ENCODE assay signal across 8 cellular contexts in the genomic region with DNA sequence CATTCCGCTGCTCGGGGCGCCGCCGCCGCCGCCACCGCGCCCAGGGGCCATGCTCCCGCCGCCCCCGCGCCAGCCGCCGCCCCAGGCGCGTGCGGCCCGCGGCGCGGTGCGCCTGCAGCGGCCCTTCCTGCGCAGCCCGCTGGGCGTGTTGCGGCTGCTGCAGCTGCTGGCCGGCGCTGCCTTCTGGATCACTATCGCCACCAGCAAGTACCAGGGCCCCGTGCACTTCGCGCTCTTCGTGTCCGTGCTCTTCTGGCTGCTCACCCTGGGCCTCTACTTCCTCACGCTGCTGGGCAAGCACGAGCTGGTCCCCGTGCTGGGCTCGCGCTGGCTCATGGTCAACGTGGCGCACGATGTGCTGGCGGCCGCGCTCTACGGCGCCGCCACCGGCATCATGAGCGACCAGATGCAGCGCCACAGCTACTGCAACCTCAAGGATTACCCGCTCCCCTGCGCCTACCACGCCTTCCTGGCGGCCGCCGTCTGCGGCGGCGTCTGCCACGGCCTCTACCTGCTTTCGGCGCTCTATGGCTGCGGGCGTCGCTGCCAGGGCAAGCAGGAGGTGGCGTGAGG. TPM values are rescaled to one million over a fixed set of nuclear protein-coding genes. Genes with fewer than 3 reads are reported as not detected.
A peak's percentile ranks its signal among the peaks of the same experiment; 100 is the strongest.
DNase-seq lines count a peak whose midpoint lies in the region; ATAC-seq, FAIRE-seq and TF ChIP-seq lines count a peak whose summit lies in the region.

No MANE protein-coding gene starts in this region.

- H3K4me3 ChIP-seq in upper lobe of right lung = peak overlapping the region; percentile 75

- H3K4me3 Mint-ChIP-seq in CD4-positive, alpha-beta T cell = peak overlapping the region; percentile 100
- peak overlapping the region; percentile 97 for H3K4me3 Mint-ChIP-seq in activated naive CD4-positive, alpha-beta T cell treated with anti-CD3 and anti-CD28 coated beads, Interleukin-2, amount 50 U/mL, for 24 hours

- no peak for TF ChIP-seq CTCF in CD4-positive, alpha-beta T cell (IDR thresholded peaks at IDR 0.05)
- peak; percentile 29 for TF ChIP-seq CTCF in upper lobe of right lung (IDR thresholded peaks at IDR 0.05)

- peaks cover 15% of the 10 kb centered on the region for H3K4me1 Mint-ChIP-seq in CD4-positive, alpha-beta T cell (ENCODE audit: low read depth)
- peaks cover 12% of the 10 kb centered on the region for H3K4me1 Mint-ChIP-seq in activated naive CD4-positive, alpha-beta T cell treated with anti-CD3 and anti-CD28 coated beads, Interleukin-2, amount 50 U/mL, for 24 hours

- no peaks in the 10 kb centered on the region for H3K9me3 Mint-ChIP-seq in CD4-positive, alpha-beta T cell
- H3K9me3 Mint-ChIP-seq in activated naive CD4-positive, alpha-beta T cell treated with anti-CD3 and anti-CD28 coated beads, Interleukin-2, amount 50 U/mL, for 24 hours = no peaks in the 10 kb centered on the region

- H3K9me3 ChIP-seq in CD4-positive, alpha-beta T cell (ENCODE audit: control insufficient read depth, low read length) = no peaks in the 10 kb centered on the region
- H3K9me3 ChIP-seq in upper lobe of right lung = no peaks in the 10 kb centered on the region

- FAIRE-seq in RCC 7860 (lab: Jason Lieb, UNC) = no peak

- peak; percentile 26 to 66 (median 41) for DNase-seq in CD4-positive, alpha-beta T cell
- DNase-seq in GM19238 (ENCODE audit: insufficient read length, low spot score) (peak; percentile 71), RCC 7860 (ENCODE audit: low spot score) (peak; percentile 58), germinal center (ENCODE audit: low spot score) (peak; percentile 72), nucleus accumbens (lab: John Stamatoyannopoulos, UW) (peak in 47 of 56 donors; percentile 11 to 76 (median 50)), upper lobe of right lung (no peak)

- POLR2A ChIA-PET in CD4-positive, alpha-beta T cell (lab: Charles Lee) = interaction anchor here (2.4 to 2.6 kb wide), 2 partner anchors 22 to 27 kb away, joined by 13 to 14 read pairs; a partner anchor contains a TSS

- H3K27ac ChIP-seq in CD4-positive, alpha-beta T cell (ENCODE audit: low read depth, low read length) = no peak overlapping the region
- peak overlapping the region; percentile 95 for H3K27ac ChIP-seq in upper lobe of right lung

- no peaks in the 10 kb centered on the region for H3K36me3 Mint-ChIP-seq in CD4-positive, alpha-beta T cell (ENCODE audit: low read depth)
- H3K36me3 Mint-ChIP-seq in activated naive CD4-positive, alpha-beta T cell treated with anti-CD3 and anti-CD28 coated beads, Interleukin-2, amount 50 U/mL, for 24 hours = no peaks in the 10 kb centered on the region

- CTCF ChIA-PET in CD4-positive, alpha-beta T cell (lab: Charles Lee) = interaction anchor here (0.8 to 1.1 kb wide), 2 partner anchors 22 to 155 kb away, joined by 3 to 5 read pairs; a partner anchor contains a TSS

- peaks cover 41% of the 10 kb centered on the region for H3K4me1 ChIP-seq in upper lobe of right lung

- H3K36me3 ChIP-seq in upper lobe of right lung = peaks cover 14% of the 10 kb centered on the region

- peak overlapping the region; percentile 35 for H3K27ac Mint-ChIP-seq in CD4-positive, alpha-beta T cell
- peak overlapping the region; percentile 84 for H3K27ac Mint-ChIP-seq in activated naive CD4-positive, alpha-beta T cell treated with anti-CD3 and anti-CD28 coated beads, Interleukin-2, amount 50 U/mL, for 24 hours

- peak; percentile 85 for ATAC-seq in CD4-positive, alpha-beta T cell (ENCODE audit: poor library complexity)
- ATAC-seq in HG03442 (IDR thresholded peaks at IDR 0.05; ENCODE audit: unreplicated experiment) = peak; percentile 69
- peak; percentile 69 for ATAC-seq in upper lobe of right lung

- peaks cover 29% of the 10 kb centered on the region for H3K27me3 Mint-ChIP-seq in CD4-positive, alpha-beta T cell
- H3K27me3 Mint-ChIP-seq in activated naive CD4-positive, alpha-beta T cell treated with anti-CD3 and anti-CD28 coated beads, Interleukin-2, amount 50 U/mL, for 24 hours = peaks cover 13% of the 10 kb centered on the region

- intact Hi-C loops in CD4-positive, alpha-beta T cell (cut with DNase I, micrococcal nuclease) = loop anchor here (5.0 kb wide), 1 partner anchor 37 kb away; no protein-coding TSS in a partner anchor
- intact Hi-C loops in upper lobe of right lung (cut with DNase I) = no loop called here

- H3K27me3 ChIP-seq in CD4-positive, alpha-beta T cell (ENCODE audit: control insufficient read depth, insufficient read depth, low read length) = no peaks in the 10 kb centered on the region
- no peaks in the 10 kb centered on the region for H3K27me3 ChIP-seq in upper lobe of right lung

RNA-seq across cellular contexts. Expression of a gene that starts 0.4 kb away (rescaled TPM):
- total RNA-seq in CD4-positive, alpha-beta T cell = under 1 TPM; 0.52 to 0.89 TPM
- 43.8 TPM for total RNA-seq in upper lobe of right lung

RNA-seq across cellular contexts. Expression of a gene that starts 23.0 kb away (rescaled TPM):
- 10 to 100 TPM; 58.4 to 60.6 TPM for total RNA-seq in CD4-positive, alpha-beta T cell
- 29.4 TPM for total RNA-seq in upper lobe of right lung

RNA-seq across cellular contexts. Expression of a gene that starts 26.9 kb away (rescaled TPM):
- total RNA-seq in CD4-positive, alpha-beta T cell = 10 to 100 TPM; 10.7 to 11.6 TPM
- total RNA-seq in upper lobe of right lung = 20.5 TPM

RNA-seq across cellular contexts. Expression of a gene that starts 57.9 kb away (rescaled TPM):
- not detected for total RNA-seq in CD4-positive, alpha-beta T cell
- 3.0 TPM for total RNA-seq in upper lobe of right lung

Comparison
In these comparisons a context has a peak if more than half of its experiments do, and no peak if none do; other contexts are left out.
1. RNA of a gene that starts 0.4 kb away (total RNA-seq): 43.8 TPM in upper lobe of right lung (single experiment); 0.52 to 0.89 TPM in CD4-positive, alpha-beta T cell; every median in the first group is over 10 times any median in the second.
2. Peak in every context shown above with its lines, with median percentiles within 50 percentile points of each other: ATAC-seq.